5 cellular contexts compared by ENCODE assay signal in the genomic region with DNA sequence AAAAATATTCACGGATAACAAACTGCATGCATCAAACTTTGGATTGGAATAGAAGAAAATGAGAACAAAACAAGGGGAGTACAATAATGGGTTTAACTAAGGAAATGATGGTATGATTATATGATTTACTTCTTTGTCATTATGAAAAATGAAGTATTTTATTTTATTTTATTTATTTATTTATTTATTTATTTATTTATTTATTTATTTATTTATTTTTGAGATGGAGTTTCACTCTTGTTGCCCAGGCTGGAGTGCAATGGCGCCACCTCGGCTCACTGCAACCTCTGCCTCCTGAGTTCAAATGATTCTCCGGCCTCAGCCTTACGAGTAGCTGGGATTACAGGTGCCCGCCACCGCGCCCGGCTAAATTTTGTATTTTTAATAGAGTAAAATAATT.
DNase-seq lines count a peak whose midpoint lies in the region; ATAC-seq and TF ChIP-seq lines count a peak whose summit lies in the region.
"Not testable (repeated sequence)": the region's sequence is repeated elsewhere in the genome, so short reads cannot be mapped to it uniquely, and the experiment has no call there.

No MANE protein-coding gene starts in this region.

- not testable (repeated sequence) for H2BK12ac ChIP-seq in H9 (ENCODE audit: insufficient read length, low read depth, low read length)

- not testable (repeated sequence) for H4K5ac ChIP-seq in H9 (ENCODE audit: insufficient read length, low read depth, low read length); mesendoderm (ENCODE audit: low read length)

- H3K4me3 ChIP-seq in mesendoderm (ENCODE audit: low read length): not testable (repeated sequence)

- not testable (repeated sequence) for H2BK5ac ChIP-seq in H9 (ENCODE audit: insufficient read length, low read length); mesendoderm (ENCODE audit: low read length)

- not testable (repeated sequence) for ATAC-seq in WTC11

- peaks cover 55 to 56% of the 10 kb centered on the region in 2 experiments for H3K4me1 Mint-ChIP-seq in H9
- peaks cover 48% of the 10 kb centered on the region for H3K4me1 Mint-ChIP-seq in WTC11

- H3K4me3 Mint-ChIP-seq in H9, WTC11: not testable (repeated sequence)

- not testable (repeated sequence) for H3K4ac ChIP-seq in H9 (ENCODE audit: low read depth, low read length); mesendoderm (ENCODE audit: low read depth, low read length)

- H3K23me2 ChIP-seq in H9 (ENCODE audit: insufficient read length, low read depth, low read length, poor library complexity, severe bottlenecking): not testable (repeated sequence)

- H2BK20ac ChIP-seq in H9 (ENCODE audit: low read depth, low read length, poor library complexity, severe bottlenecking): not testable (repeated sequence)

- not testable (repeated sequence) for H3K23ac ChIP-seq in H9 (ENCODE audit: insufficient read length, low read depth, low read length); mesendoderm (ENCODE audit: low read length)

- POLR2A ChIA-PET in WTC11 (lab: Charles Lee): not testable (repeated sequence)

- H2BK15ac ChIP-seq in H9 (ENCODE audit: low read depth, low read length); mesendoderm (replicated peaks; ENCODE audit: low read depth): not testable (repeated sequence)

- not testable (repeated sequence) for H3K9me3 Mint-ChIP-seq in H9, WTC11

- H3K27me3 Mint-ChIP-seq in H9 (ENCODE audit: low read depth); WTC11 (ENCODE audit: low read depth): not testable (repeated sequence)

- H2BK120ac ChIP-seq in H9 (ENCODE audit: low read depth, low read length, poor library complexity, severe bottlenecking); mesendoderm (ENCODE audit: low read depth, low read length): not testable (repeated sequence)

- DNase-seq in H9; WTC11 (ENCODE audit: low spot score); mesendoderm: not testable (repeated sequence)

- not testable (repeated sequence) for H3K79me2 ChIP-seq in H9 (ENCODE audit: insufficient read depth, low read length); mesendoderm (ENCODE audit: control insufficient read depth, insufficient read depth, low read length)

- not testable (repeated sequence) for H3K18ac ChIP-seq in H9 (ENCODE audit: insufficient read length, low read depth, low read length)
- peak overlapping the region; percentile 18 for H3K18ac ChIP-seq in mesendoderm (ENCODE audit: low read length)

- not testable (repeated sequence) for H3K27me3 ChIP-seq in H9 (ENCODE audit: insufficient read depth, low read length); mesendoderm (ENCODE audit: insufficient read depth, low read length, poor library complexity)

- H2AFZ ChIP-seq in H9 (ENCODE audit: low read length): not testable (repeated sequence)

- not testable (repeated sequence) for H3K56ac ChIP-seq in H9 (ENCODE audit: insufficient read length, low read depth, low read length); mesendoderm (ENCODE audit: low read length)

- TF ChIP-seq CTCF in 22Rv1 (IDR thresholded peaks at IDR 0.05) (peak; percentile 27; the same call in 1 of the 2 replicates), C4-2B (conservative IDR thresholded peaks at IDR 0.05) (peak; percentile 9; the same call in 1 of the 2 replicates), H9 (conservative IDR thresholded peaks at IDR 0.05) (peak; percentile 23; the same call in 1 of the 3 replicates)
- TF ChIP-seq CTCF in WTC11 (IDR thresholded peaks at IDR 0.05): not testable (repeated sequence)

- H3K79me1 ChIP-seq in H9 (ENCODE audit: insufficient read depth, low read depth, low read length, poor library complexity, severe bottlenecking); mesendoderm (ENCODE audit: low read length): not testable (repeated sequence)

- not testable (repeated sequence) for H3K9ac ChIP-seq in H9 (ENCODE audit: extremely low read depth, insufficient read length, low read length); mesendoderm (ENCODE audit: low read length)

- WGBS in H9 (ENCODE audit: extremely low coverage, insufficient read length, low lambda C conversion rate): no CpG with 5 or more reads among the region's 9 CpGs
- WGBS in mesendoderm (ENCODE audit: extremely low coverage, insufficient coverage, low lambda C conversion rate): no CpG with 5 or more reads among the region's 9 CpGs

- not testable (repeated sequence) for H3K9me3 ChIP-seq in H9 (ENCODE audit: control insufficient read depth, low read depth, low read length)

- not testable (repeated sequence) for H3K36me3 ChIP-seq in mesendoderm (ENCODE audit: control insufficient read depth, insufficient read depth, low read length)

- H4K20me1 ChIP-seq in H9 (ENCODE audit: control insufficient read depth, insufficient read depth, insufficient read length): not testable (repeated sequence)

- not testable (repeated sequence) for H4K91ac ChIP-seq in H9 (ENCODE audit: insufficient read length, low read depth, low read length)

- not testable (repeated sequence) for H3K27ac Mint-ChIP-seq in H9, WTC11

- not testable (repeated sequence) for H3K4me2 ChIP-seq in H9 (ENCODE audit: insufficient read depth, insufficient read length, low read length); mesendoderm (ENCODE audit: low read length)

- CTCF ChIA-PET in WTC11 (lab: Charles Lee): not testable (repeated sequence)

- not testable (repeated sequence) for H3T11ph ChIP-seq in H9 (ENCODE audit: low read length)

- H3K14ac ChIP-seq in H9 (ENCODE audit: insufficient read depth, low read length): not testable (repeated sequence)

- not testable (repeated sequence) for H2AK5ac ChIP-seq in H9 (ENCODE audit: insufficient read length, low read length); mesendoderm (ENCODE audit: low read length)

- not testable (repeated sequence) for H4K8ac ChIP-seq in H9 (replicated peaks; ENCODE audit: insufficient read length, low read depth, low read length); mesendoderm (ENCODE audit: low read depth, low read length)

- H3K27ac ChIP-seq in 22Rv1; C4-2B; H9 (ENCODE audit: insufficient read length, low read depth, low read length); mesendoderm (ENCODE audit: low read depth, low read length): not testable (repeated sequence)

- not testable (repeated sequence) for H3K4me1 ChIP-seq in H9 (ENCODE audit: insufficient read depth, low read length); mesendoderm (ENCODE audit: control insufficient read depth, low read depth, low read length)

- H3K36me3 Mint-ChIP-seq in H9 (ENCODE audit: insufficient read depth in 1 of 3, low read depth in 3 of 3); WTC11: not testable (repeated sequence)

TF ChIP-seq in WTC11, 78 proteins besides CTCF, POLR2A, EP300 and RAD21:
- peak; percentile 61; the same call in 1 of the 2 replicates for TF ChIP-seq HMGA2 (CRISPR knock-in tag; IDR thresholded peaks at IDR 0.05)
